9 cellular contexts compared by ENCODE assay signal in genomic region chr3:49173792-49174170, GRCh38. TPM values are rescaled to one million over a fixed set of nuclear protein-coding genes. Genes with fewer than 3 reads are reported as not detected.
DNase-seq lines count a peak whose midpoint lies in the region; ATAC-seq and TF ChIP-seq lines count a peak whose summit lies in the region.
"Had no signal": no experiment of that assay in that cellular context is flagged by ENCODE, and none has a peak within 500 bp of the region (broad histone marks: within the 10 kb centered on the region; RNA-seq: fewer than 3 reads in every experiment).

No MANE protein-coding gene starts in this region.

- ATAC-seq in lung (ENCODE audit: insufficient read depth, low FRiP score) (no peak), omental fat pad (ENCODE audit: low FRiP score) (no peak), HG03196 (IDR thresholded peaks at IDR 0.05; ENCODE audit: unreplicated experiment) (no peak)

- no peak for TF ChIP-seq CTCF in colonic mucosa (IDR thresholded peaks at IDR 0.05)
- no peak for TF ChIP-seq CTCF in lung (IDR thresholded peaks at IDR 0.05; ENCODE audit: control extremely low read depth, extremely low read depth)
- no peak for TF ChIP-seq CTCF in testis (IDR thresholded peaks at IDR 0.05)
- TF ChIP-seq CTCF in omental fat pad (IDR thresholded peaks at IDR 0.05): no peak

- H3K4me3 ChIP-seq in colonic mucosa (no peak overlapping the region), lung (no peak overlapping the region), testis (no peak overlapping the region)

- H3K27me3 ChIP-seq in colonic mucosa (no peaks in the 10 kb centered on the region), lung (ENCODE audit: control insufficient read depth, insufficient read depth) (no peaks in the 10 kb centered on the region), testis (no peaks in the 10 kb centered on the region)

- H3K27ac ChIP-seq in colonic mucosa (no peak overlapping the region), lung (ENCODE audit: low read depth in 1 of 2, low read length in 1 of 2) (peak overlapping the region; percentile 18 to 94), testis (peak overlapping the region; percentile 58 to 78)

- H3K9ac ChIP-seq in colonic mucosa (ENCODE audit: low read depth in 2 of 2, low read length in 2 of 2): peak overlapping the region; percentile 43 to 72

- TF ChIP-seq POLR2A in testis (IDR thresholded peaks at IDR 0.05) (no peak), erythroblast (IDR thresholded peaks at IDR 0.05; ENCODE audit: low read length) (no peak)

- H3K36me3 ChIP-seq in colonic mucosa (no peaks in the 10 kb centered on the region), lung (ENCODE audit: control insufficient read depth in 2 of 2, insufficient read depth in 2 of 2, low read length in 2 of 2) (peaks cover 0 to 16% of the 10 kb centered on the region in 2 donors), testis (ENCODE audit: low read depth, missing control alignments) (no peaks in the 10 kb centered on the region)

- 38 to 65% methylated on average over 4 of the region's 4 CpGs for WGBS in lung, 2 donors
- WGBS in testis, 2 donors: 16 to 61% methylated on average over 4 of the region's 4 CpGs

- DNase-seq in NCI-H2227 (lab: John Stamatoyannopoulos, UW; ENCODE audit: unreplicated experiment) (peak; percentile 73), colonic mucosa (no peak), lung (ENCODE audit: low spot score) (no peak), testis (peak; percentile 33), HPDE6-E6E7 (ENCODE audit: extremely low spot score) (no peak), erythroblast (lab: John Stamatoyannopoulos, UW) (no peak), omental fat pad (ENCODE audit: low spot score) (no peak)
- DNase-seq: activated CD4-positive, CD25-positive, alpha-beta regulatory T cell had no signal

- intact Hi-C loops in colonic mucosa (cut with DNase I): loop anchor here (5.0 kb wide), 1 partner anchor 104 kb away; the partner anchor contains the start of gene C3orf62
- intact Hi-C loops in testis (cut with DNase I; ENCODE audit: low total_unique reads): loop anchor here (10.0 kb wide), 1 partner anchor 281 kb away; no protein-coding TSS in a partner anchor

- no peaks in the 10 kb centered on the region for H3K4me1 ChIP-seq in colonic mucosa
- H3K4me1 ChIP-seq in lung (ENCODE audit: control insufficient read depth in 2 of 2, insufficient read depth in 2 of 2, low read length in 2 of 2): peaks cover 7 to 22% of the 10 kb centered on the region in 2 donors
- H3K4me1 ChIP-seq in testis: peaks cover 34% of the 10 kb centered on the region

- H3K9me3 ChIP-seq in colonic mucosa (no peaks in the 10 kb centered on the region), lung (ENCODE audit: control insufficient read depth in 2 of 2, insufficient read depth in 1 of 2, low read length in 1 of 2) (no peaks in the 10 kb centered on the region), testis (no peaks in the 10 kb centered on the region)

RNA-seq across cellular contexts. Expression of gene KLHDC8B, which starts 2.4 kb away (rescaled TPM):
- 1 to 10 TPM; 5.1 to 9.4 TPM for total RNA-seq in colonic mucosa
- 10 to 100 TPM; 29.6 to 32.0 TPM for total RNA-seq in lung
- 10 to 100 TPM; 19.4 to 32.5 TPM for polyA plus RNA-seq in lung
- total RNA-seq in testis: 10 to 100 TPM; 56.6 to 78.2 TPM
- polyA plus RNA-seq in testis (ENCODE audit: insufficient read depth, low read depth, low replicate concordance): 55.8 TPM
- 100 to 1,000 TPM in 1 of 4 donors, 10 to 100 TPM in 3; 55.0 to 123 (median 65.5) TPM for total RNA-seq in omental fat pad

RNA-seq across cellular contexts. Expression of gene CCDC71, which starts 7.7 kb away (rescaled TPM):
- 10 to 100 TPM; 17.8 to 22.6 TPM for total RNA-seq in colonic mucosa
- total RNA-seq in lung: 10 to 100 TPM; 13.9 to 23.8 TPM
- polyA plus RNA-seq in lung: 10 to 100 TPM; 16.3 to 29.3 TPM
- 10 to 100 TPM; 34.3 to 55.0 TPM for total RNA-seq in testis
- polyA plus RNA-seq in testis (ENCODE audit: insufficient read depth, low read depth, low replicate concordance): 27.6 TPM
- 10 to 100 TPM; 20.7 to 29.9 (median 26.8) TPM for total RNA-seq in omental fat pad

RNA-seq across cellular contexts. Expression of gene LAMB2, which starts 40.9 kb away (rescaled TPM):
- total RNA-seq in colonic mucosa: 100 to 1,000 TPM in 1 of 2 donors, 10 to 100 TPM in 1; 83.5 to 112 TPM
- total RNA-seq in lung: 100 to 1,000 TPM; 291 to 616 TPM
- 100 to 1,000 TPM; 153 to 331 TPM for polyA plus RNA-seq in lung
- total RNA-seq in testis: 100 to 1,000 TPM; 336 to 503 TPM
- polyA plus RNA-seq in testis (ENCODE audit: insufficient read depth, low read depth, low replicate concordance): 276 TPM
- 100 to 1,000 TPM; 334 to 564 (median 415) TPM for total RNA-seq in omental fat pad

RNA-seq across cellular contexts. Expression of gene USP19, which starts 53.2 kb away (rescaled TPM):
- 10 to 100 TPM; 59.1 to 81.0 TPM for total RNA-seq in colonic mucosa
- total RNA-seq in lung: 10 to 100 TPM; 49.9 to 63.1 TPM
- polyA plus RNA-seq in lung: 10 to 100 TPM; 20.3 to 30.2 TPM
- 100 to 1,000 TPM in 1 of 2 donors, 10 to 100 TPM in 1; 82.7 to 102 TPM for total RNA-seq in testis
- 77.2 TPM for polyA plus RNA-seq in testis (ENCODE audit: insufficient read depth, low read depth, low replicate concordance)
- 10 to 100 TPM; 30.7 to 63.5 (median 45.4) TPM for total RNA-seq in omental fat pad

Comparison
In these comparisons a context has a peak if more than half of its experiments do, and no peak if none do; other contexts are left out.
1. DNase-seq: peak in NCI-H2227 (single experiment) and testis (single experiment); none in colonic mucosa (single experiment), lung (single experiment), HPDE6-E6E7 (single experiment), erythroblast (0 of 2) and omental fat pad (single experiment).